21 cellular contexts compared by ENCODE assay signal in genomic region chr5:28710360-28710759, GRCh38.
A peak's percentile ranks its signal among the peaks of the same experiment; 100 is the strongest.
DNase-seq lines count a peak whose midpoint lies in the region; ATAC-seq and TF ChIP-seq lines count a peak whose summit lies in the region.
"Had no signal": no experiment of that assay in that cellular context is flagged by ENCODE, and none has a peak within 500 bp of the region (broad histone marks: within the 10 kb centered on the region; RNA-seq: fewer than 3 reads in every experiment).

No MANE protein-coding gene starts in this region.

- H3F3A ChIP-seq in PC-3 (ENCODE audit: low read length, unreplicated experiment) (no peaks in the 10 kb centered on the region), GM23248 (ENCODE audit: insufficient read depth) (no peaks in the 10 kb centered on the region)

- DNase-seq in NCI-H2171 (lab: John Stamatoyannopoulos, UW) = peak; percentile 2
- DNase-seq in NCI-H2171 treated with DMSO at 0.1 percent for 48 hours (lab: John Stamatoyannopoulos, UW) = no peak
- peak; percentile 22 for DNase-seq in PC-3
- DNase-seq in epithelial cell of proximal tubule (ENCODE audit: low read depth) = no peak
- DNase-seq in retinal pigment epithelial cell (ENCODE audit: low read depth) = no peak
- DNase-seq in GM23248 = no peak
- DNase-seq in T-helper 1 cell = no peak
- DNase-seq: activated CD4-positive, alpha-beta T cell treated with anti-CD3 and anti-CD28 coated beads, Interleukin-2, amount 50 U/mL, for 4 hours; activated naive CD4-positive, alpha-beta T cell; activated T-cell treated with anti-CD3 and anti-CD28 coated beads for 4 hours; amygdala; CD4-positive, alpha-beta T cell; Kasumi-1; Right ventricle myocardium superior; stimulated activated CD4-positive, alpha-beta T cell treated with anti-CD3 and anti-CD28 coated beads, Interleukin-15, amount 100 ng/mL, for 24 hours; stimulated activated naive CD4-positive, alpha-beta T cell treated with Interleukin-2 at 50 U/mL for 16 hours; tibial artery had no signal

- POLR2A ChIA-PET in PC-3 (lab: Charles Lee; ENCODE audit: unreplicated experiment) = no interaction called here

- H3K79me2 ChIP-seq in PC-3 (ENCODE audit: low read length) (no peaks in the 10 kb centered on the region), GM23248 (ENCODE audit: insufficient read depth) (no peaks in the 10 kb centered on the region)

- H3K4me1 ChIP-seq in PC-3 (ENCODE audit: insufficient read depth, low read length) = no peaks in the 10 kb centered on the region
- no peaks in the 10 kb centered on the region for H3K4me1 ChIP-seq in GM23248 (ENCODE audit: insufficient read depth)
- H3K4me1 ChIP-seq: right atrium auricular region, tibial artery had no signal

- CTCF ChIA-PET in PC-3 (lab: Charles Lee) = no interaction called here

- no peak overlapping the region for H3K4me3 ChIP-seq in PC-3 (ENCODE audit: low read length)
- H3K4me3 ChIP-seq in epithelial cell of proximal tubule (ENCODE audit: low read depth, low read length) = no peak overlapping the region
- no peak overlapping the region for H3K4me3 ChIP-seq in retinal pigment epithelial cell (ENCODE audit: low read length)
- H3K4me3 ChIP-seq in GM23248 = no peak overlapping the region
- H3K4me3 ChIP-seq: right atrium auricular region, tibial artery had no signal

- H3K9me3 ChIP-seq in PC-3 (ENCODE audit: low read length) = no peaks in the 10 kb centered on the region
- H3K9me3 ChIP-seq in GM23248 (ENCODE audit: low read depth) = peaks cover 2% of the 10 kb centered on the region
- H3K9me3 ChIP-seq: right atrium auricular region, tibial artery had no signal

- H3K4me2 ChIP-seq in PC-3 (ENCODE audit: low read length) (no peak overlapping the region), GM23248 (ENCODE audit: unreplicated experiment) (no peak overlapping the region)

- no TSS peak for BruUV-seq in PC-3 (replicated peaks; lab: Mats Ljungman, UMichigan)

- H3K9me2 ChIP-seq in PC-3 (replicated peaks; ENCODE audit: low read length) (no peaks in the 10 kb centered on the region), GM23248 (ENCODE audit: insufficient read depth) (no peaks in the 10 kb centered on the region)

- H3K27ac ChIP-seq in PC-3 (ENCODE audit: low read length) = no peak overlapping the region
- no peak overlapping the region for H3K27ac ChIP-seq in GM23248
- H3K27ac ChIP-seq: right atrium auricular region, tibial artery, VCaP had no signal

- intact Hi-C loops in PC-3 (cut with micrococcal nuclease) = no loop called here

- ATAC-seq in PC-3 (no peak), GM19463 (IDR thresholded peaks at IDR 0.05; ENCODE audit: unreplicated experiment) (no peak)
- ATAC-seq: HCT116 had no signal

- H3K9ac ChIP-seq in PC-3 (ENCODE audit: low read length) (no peak overlapping the region), GM23248 (no peak overlapping the region)

- H3K27me3 ChIP-seq in PC-3 (ENCODE audit: low read length) (no peaks in the 10 kb centered on the region), GM23248 (replicated peaks; ENCODE audit: insufficient read depth) (no peaks in the 10 kb centered on the region)
- H3K27me3 ChIP-seq: right atrium auricular region, tibial artery had no signal

- no peak overlapping the region for H2AFZ ChIP-seq in PC-3 (ENCODE audit: low read length)
- H2AFZ ChIP-seq in GM23248 = no peak overlapping the region

- H3K36me3 ChIP-seq in PC-3 (ENCODE audit: low read depth, low read length) = no peaks in the 10 kb centered on the region
- no peaks in the 10 kb centered on the region for H3K36me3 ChIP-seq in GM23248 (ENCODE audit: low read depth)
- H3K36me3 ChIP-seq: right atrium auricular region, tibial artery had no signal

- TF ChIP-seq CTCF in PC-3 (conservative IDR thresholded peaks at IDR 0.05; ENCODE audit: low read depth, low read length) (peak; percentile 44), epithelial cell of proximal tubule (conservative IDR thresholded peaks at IDR 0.05; ENCODE audit: low read depth, low read length) (peak; percentile 16), retinal pigment epithelial cell (conservative IDR thresholded peaks at IDR 0.05; ENCODE audit: low read depth, low read length) (peak; percentile 40)

- H4K20me1 ChIP-seq in PC-3 (ENCODE audit: low read length) (no peaks in the 10 kb centered on the region), GM23248 (ENCODE audit: insufficient read depth) (no peaks in the 10 kb centered on the region)

- in situ Hi-C loops in GM23248 (cut with MboI) = no loop called here

Comparison
In these comparisons a context has a peak if more than half of its experiments do, and no peak if none do; other contexts are left out.
1. DNase-seq: peak in NCI-H2171 (single experiment) and PC-3 (single experiment); none in NCI-H2171 treated with DMSO at 0.1 percent for 48 hours (single experiment), epithelial cell of proximal tubule (single experiment), retinal pigment epithelial cell (single experiment), GM23248 (single experiment) and T-helper 1 cell (0 of 5).
2. Peak in every context shown above with its lines, with median percentiles within 50 percentile points of each other: CTCF ChIP-seq.